Comparison of ENCODE assay signal across 1 cellular context in the genomic region with DNA sequence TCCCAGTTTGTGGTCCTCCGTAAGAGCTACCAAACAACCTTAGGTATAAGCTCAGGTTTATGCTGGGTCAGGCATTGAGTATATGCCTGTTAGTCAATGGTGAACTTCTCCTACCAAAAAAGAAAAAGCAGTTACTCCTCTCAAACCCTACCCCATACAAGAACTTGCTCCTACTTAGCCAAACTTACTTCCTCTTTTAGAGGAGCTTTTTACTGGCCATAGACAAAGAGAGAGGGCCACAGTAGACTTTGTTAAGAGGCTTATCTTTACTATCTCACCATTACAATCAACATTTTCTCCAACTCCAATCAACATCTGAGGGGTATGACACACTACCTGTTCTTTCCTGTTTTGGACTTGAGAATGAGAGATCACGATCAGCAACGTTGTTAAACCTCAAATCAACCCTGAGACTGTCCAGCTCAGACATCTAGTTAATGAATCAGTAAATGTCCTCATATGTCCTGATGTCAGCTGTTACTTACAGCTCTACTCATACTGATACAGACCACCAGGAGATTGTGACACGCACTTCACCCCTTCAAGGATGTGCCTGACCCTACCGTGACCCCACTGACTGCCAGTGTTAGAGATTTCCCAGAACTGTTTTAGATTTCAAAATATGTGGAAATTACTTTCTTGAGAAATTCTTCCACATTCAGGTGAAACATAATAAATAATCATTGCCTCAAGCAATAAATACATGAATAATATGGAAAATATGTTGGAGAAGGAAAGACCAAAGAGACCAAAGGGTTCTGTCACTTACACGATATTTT.
TF ChIP-seq lines count a peak whose summit lies in the region.

No MANE protein-coding gene starts in this region.

TF ChIP-seq in HepG2, 621 proteins besides CTCF, POLR2A, EP300 and RAD21 (continued from another document):
- no peak for TF ChIP-seq SMAD1 (CRISPR knock-in tag; IDR thresholded peaks at IDR 0.05; ENCODE audit: borderline replicate concordance, low read depth)
